Comparison of ENCODE assay signal across 23 cellular contexts in the genomic region with DNA sequence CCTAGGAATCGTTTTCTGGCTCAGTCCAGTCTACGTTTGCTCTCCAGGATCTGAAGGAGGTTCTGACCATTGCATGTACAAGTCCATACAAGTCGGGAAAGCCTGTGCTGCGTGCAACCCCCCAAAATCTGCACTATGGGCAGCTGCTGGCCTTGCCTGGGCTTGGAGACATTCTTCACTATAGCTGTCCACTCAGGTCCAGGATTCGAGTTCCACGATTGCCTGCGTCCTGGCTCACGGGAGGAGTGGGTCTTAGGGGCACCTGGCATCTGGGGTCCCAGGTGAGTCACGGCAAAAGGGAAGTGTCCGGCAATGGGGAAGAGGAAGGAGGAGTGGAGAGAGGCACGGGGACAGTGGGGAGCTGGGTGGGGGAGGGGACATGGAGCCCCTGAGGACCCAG.
"Had no signal": no experiment of that assay in that cellular context is flagged by ENCODE, and none has a peak within 500 bp of the region (broad histone marks: within the 10 kb centered on the region; RNA-seq: fewer than 3 reads in every experiment).

No MANE protein-coding gene starts in this region.

- H3K27me3 ChIP-seq: upper lobe of left lung, vagina had no signal

- H2AFZ ChIP-seq: hepatocyte had no signal

- H3K4me1 ChIP-seq: esophagus squamous epithelium, gastroesophageal sphincter, psoas muscle, spleen, upper lobe of left lung, vagina had no signal

- H3K36me3 ChIP-seq: esophagus squamous epithelium, gastroesophageal sphincter, spleen, thoracic aorta, upper lobe of left lung, vagina had no signal

- DNase-seq: dermis blood vessel endothelial cell; esophagus squamous epithelium; foreskin fibroblast; left ventricle myocardium superior; mesenchymal stem cell; naive B cell; psoas muscle; retina; stimulated activated CD4-positive, alpha-beta T cell treated with anti-CD3 and anti-CD28 coated beads, Interleukin-15, amount 100 ng/mL, for 24 hours; stimulated activated CD4-positive, alpha-beta T cell treated with anti-CD3 and anti-CD28 coated beads, Interleukin-1b, Interleukin-23, amount 100 ng/mL, for 48 hours; stimulated activated CD4-positive, alpha-beta T cell treated with anti-CD3 and anti-CD28 coated beads, Interleukin-4, amount 100 ng/mL, for 24 hours; stimulated activated naive CD8-positive, alpha-beta T cell treated with anti-CD3 and anti-CD28 coated beads, Interleukin-15, amount 100 ng/mL, for 72 hours; substantia nigra; upper lobe of left lung had no signal

- H3K9me3 ChIP-seq: esophagus squamous epithelium, gastroesophageal sphincter, psoas muscle, spleen, thoracic aorta, upper lobe of left lung, vagina had no signal

- H3K4me2 ChIP-seq: hepatocyte had no signal

- ATAC-seq: gastroesophageal sphincter; left colon; left ventricle myocardium superior; psoas muscle; sciatic nerve; stimulated activated memory B cell treated with anti-CD40 and anti-IgM and Interleukin-4, amounts not matched to agents 10 μg/mL and 1 μg/mL and 100 μg/mL, for 72 hours; stimulated activated naive CD8-positive, alpha-beta T cell treated with anti-CD3 and anti-CD28 coated beads, Interleukin-15, amount 100 ng/mL, for 72 hours had no signal

- H3K79me2 ChIP-seq: hepatocyte had no signal

- H3K4me3 ChIP-seq: esophagus squamous epithelium, gastroesophageal sphincter, hepatocyte, lung, psoas muscle, spleen, thoracic aorta, upper lobe of left lung, vagina had no signal

- H3K27ac ChIP-seq: esophagus squamous epithelium, gastroesophageal sphincter, hepatocyte, psoas muscle, spleen, thoracic aorta, upper lobe of left lung, vagina had no signal
